ENCODE assay signal across 10 cellular contexts in genomic region chr1:245874942-245875580, GRCh38.
DNase-seq lines count a peak whose midpoint lies in the region; ATAC-seq, FAIRE-seq and TF ChIP-seq lines count a peak whose summit lies in the region.
"Had no signal": no experiment of that assay in that cellular context is flagged by ENCODE, and none has a peak within 500 bp of the region (broad histone marks: within the 10 kb centered on the region; RNA-seq: fewer than 3 reads in every experiment).

No MANE protein-coding gene starts in this region.

- no peak overlapping the region for H3K9ac ChIP-seq in kidney (ENCODE audit: low read length in 2 of 2)

- intact Hi-C loops in kidney (cut with DNase I): no loop called here

- H3K27ac ChIP-seq in kidney (ENCODE audit: low read depth in 2 of 2, low read length in 2 of 2): peak overlapping the region; percentile 1 to 49
- H3K27ac ChIP-seq: 22Rv1 had no signal

- in situ Hi-C loops in astrocyte of the spinal cord (cut with HindIII; ENCODE audit: low sequenced_read_pairs): no loop called here

- H3K4me3 ChIP-seq in astrocyte of the spinal cord (ENCODE audit: low read depth, low read length): no peak overlapping the region
- H3K4me3 ChIP-seq in kidney (ENCODE audit: low read length in 2 of 2): peak overlapping the region; percentile 19 to 30

- H3K9me3 ChIP-seq in kidney (ENCODE audit: control insufficient read depth in 1 of 2, low read length in 2 of 2): no peaks in the 10 kb centered on the region

- H3K36me3 ChIP-seq in kidney (ENCODE audit: control insufficient read depth in 1 of 2, insufficient read depth in 2 of 2, low read length in 2 of 2): no peaks in the 10 kb centered on the region

- no peak for FAIRE-seq in kidney (lab: Jason Lieb, UNC)

- H3K4me1 ChIP-seq in kidney (ENCODE audit: control insufficient read depth in 1 of 2, insufficient read depth in 1 of 2, low read depth in 1 of 2, low read length in 2 of 2): peaks cover 5% of the 10 kb centered on the region in 2 donors

- DNase-seq in DMS 273 (lab: John Stamatoyannopoulos, UW; ENCODE audit: unreplicated experiment) (peak; percentile 23), DMS 273 treated with DMSO at 0.1 percent for 48 hours (lab: John Stamatoyannopoulos, UW) (no peak), astrocyte of the spinal cord (ENCODE audit: low read depth, low spot score) (peak; percentile 99), kidney (peak; percentile 90), ureter (ENCODE audit: low spot score) (peak; percentile 75), Kasumi-1 (lab: John Stamatoyannopoulos, UW) (no peak), SKM-1 treated with dmso at 0.1 percent for 144 hours (lab: John Stamatoyannopoulos, UW; ENCODE audit: unreplicated experiment) (no peak)
- DNase-seq: activated CD8-positive, alpha-beta T cell treated with anti-CD3 and anti-CD28 coated beads, Interleukin-2, amount 10 ng/mL, durations not matched to agents 7 days and 5 days had no signal

- no peak for ATAC-seq in HG03159 (IDR thresholded peaks at IDR 0.05; ENCODE audit: unreplicated experiment)
- ATAC-seq: activated CD8-positive, alpha-beta T cell treated with anti-CD3 and anti-CD28 coated beads, Interleukin-2, amount 10 ng/mL, durations not matched to agents 7 days and 5 days had no signal

- no peak for TF ChIP-seq CTCF in astrocyte of the spinal cord (IDR thresholded peaks at IDR 0.05; ENCODE audit: low read depth, low read length)
- no peak for TF ChIP-seq CTCF in kidney (IDR thresholded peaks at IDR 0.05; ENCODE audit: borderline replicate concordance, extremely low read depth, insufficient read depth)

Comparison
In these comparisons a context has a peak if more than half of its experiments do, and no peak if none do; other contexts are left out.
1. DNase-seq: peak in DMS 273 (single experiment), astrocyte of the spinal cord (single experiment), kidney (single experiment) and ureter (single experiment); none in DMS 273 treated with DMSO at 0.1 percent for 48 hours (single experiment), Kasumi-1 (0 of 2) and SKM-1 treated with dmso at 0.1 percent for 144 hours (single experiment).